In genomic region chr1:152448496-152448895, GRCh38 we compare ENCODE assay signal across 24 cellular contexts. TPM values are rescaled to one million over a fixed set of nuclear protein-coding genes. Genes with fewer than 3 reads are reported as not detected.
A peak's percentile ranks its signal among the peaks of the same experiment; 100 is the strongest.
DNase-seq lines count a peak whose midpoint lies in the region; ATAC-seq and TF ChIP-seq lines count a peak whose summit lies in the region.
"Had no signal": no experiment of that assay in that cellular context is flagged by ENCODE, and none has a peak within 500 bp of the region (broad histone marks: within the 10 kb centered on the region; RNA-seq: fewer than 3 reads in every experiment).

No MANE protein-coding gene starts in this region.

- no peak overlapping the region for H3K27ac Mint-ChIP-seq in activated CD8-positive, alpha-beta T cell treated with anti-CD3 and anti-CD28 coated beads, Interleukin-2, amount 10 ng/mL, durations not matched to agents 7 days and 5 days
- H3K27ac Mint-ChIP-seq in activated CD8-positive, alpha-beta T cell treated with anti-CD3 and anti-CD28 coated beads for 36 hours = no peak overlapping the region
- H3K27ac Mint-ChIP-seq: CD14-positive monocyte; CD4-positive, alpha-beta T cell; CD8-positive, alpha-beta memory T cell; GM23338; H9 had no signal

- no peak for TF ChIP-seq CTCF in activated CD8-positive, alpha-beta T cell treated with anti-CD3 and anti-CD28 coated beads for 36 hours (IDR thresholded peaks at IDR 0.05)
- no peak for TF ChIP-seq CTCF in esophagus muscularis mucosa (IDR thresholded peaks at IDR 0.05)
- TF ChIP-seq CTCF in upper lobe of right lung (IDR thresholded peaks at IDR 0.05) = no peak

- H3K27me3 Mint-ChIP-seq in activated CD8-positive, alpha-beta T cell treated with anti-CD3 and anti-CD28 coated beads, Interleukin-2, amount 10 ng/mL, durations not matched to agents 7 days and 5 days (ENCODE audit: low read depth) = peaks cover 10% of the 10 kb centered on the region
- peaks cover 2% of the 10 kb centered on the region for H3K27me3 Mint-ChIP-seq in activated CD8-positive, alpha-beta T cell treated with anti-CD3 and anti-CD28 coated beads for 36 hours
- H3K27me3 Mint-ChIP-seq: CD4-positive, alpha-beta T cell had no signal

- no peaks in the 10 kb centered on the region for H3K27me3 ChIP-seq in esophagus muscularis mucosa
- H3K27me3 ChIP-seq in upper lobe of right lung = no peaks in the 10 kb centered on the region
- H3K27me3 ChIP-seq: BE2C; BLaER1 treated with 17β-estradiol and CSF1 and Interleukin-3, amounts not matched to agents 10 nM and 100 nM had no signal

- POLR2A ChIA-PET in activated CD8-positive, alpha-beta T cell treated with anti-CD3 and anti-CD28 coated beads, Interleukin-2, amount 10 ng/mL, durations not matched to agents 7 days and 5 days (lab: Charles Lee) = no interaction called here
- POLR2A ChIA-PET in activated CD8-positive, alpha-beta T cell treated with anti-CD3 and anti-CD28 coated beads for 36 hours (lab: Charles Lee) = no interaction called here

- no peaks in the 10 kb centered on the region for H3K4me1 Mint-ChIP-seq in activated CD8-positive, alpha-beta T cell treated with anti-CD3 and anti-CD28 coated beads, Interleukin-2, amount 10 ng/mL, durations not matched to agents 7 days and 5 days (ENCODE audit: low read depth)
- H3K4me1 Mint-ChIP-seq in activated CD8-positive, alpha-beta T cell treated with anti-CD3 and anti-CD28 coated beads for 36 hours (ENCODE audit: low read depth) = no peaks in the 10 kb centered on the region
- H3K4me1 Mint-ChIP-seq: CD14-positive monocyte; CD8-positive, alpha-beta memory T cell; GM23338; H9 had no signal

- CTCF ChIA-PET in activated CD8-positive, alpha-beta T cell treated with anti-CD3 and anti-CD28 coated beads, Interleukin-2, amount 10 ng/mL, durations not matched to agents 7 days and 5 days (lab: Charles Lee) = interaction anchor here (0.6 to 4.7 kb wide), 8 partner anchors 8 to 263 kb away, joined by 3 to 62 read pairs (median 4); no protein-coding TSS in a partner anchor
- CTCF ChIA-PET in activated CD8-positive, alpha-beta T cell treated with anti-CD3 and anti-CD28 coated beads for 36 hours (lab: Charles Lee) = interaction anchor here (1.4 to 5.3 kb wide), 3 partner anchors 8 to 260 kb away, joined by 7 to 67 read pairs (median 7); no protein-coding TSS in a partner anchor

- H3K9me3 Mint-ChIP-seq in activated CD8-positive, alpha-beta T cell treated with anti-CD3 and anti-CD28 coated beads, Interleukin-2, amount 10 ng/mL, durations not matched to agents 7 days and 5 days (ENCODE audit: insufficient read depth) = no peaks in the 10 kb centered on the region
- H3K9me3 Mint-ChIP-seq in activated CD8-positive, alpha-beta T cell treated with anti-CD3 and anti-CD28 coated beads for 36 hours = no peaks in the 10 kb centered on the region
- H3K9me3 Mint-ChIP-seq: CD14-positive monocyte; CD4-positive, alpha-beta T cell; CD8-positive, alpha-beta memory T cell; GM23338 had no signal

- H3K36me3 ChIP-seq in esophagus muscularis mucosa (no peaks in the 10 kb centered on the region), upper lobe of right lung (no peaks in the 10 kb centered on the region)
- H3K36me3 ChIP-seq: BE2C; BLaER1 treated with 17β-estradiol and CSF1 and Interleukin-3, amounts not matched to agents 10 nM and 100 nM had no signal

- no peaks in the 10 kb centered on the region for H3K9me3 ChIP-seq in esophagus muscularis mucosa
- no peaks in the 10 kb centered on the region for H3K9me3 ChIP-seq in upper lobe of right lung
- H3K9me3 ChIP-seq: A549; BE2C; BLaER1 treated with 17β-estradiol and CSF1 and Interleukin-3, amounts not matched to agents 10 nM and 100 nM had no signal

- H3K27ac ChIP-seq in esophagus muscularis mucosa (replicated peaks in 1 of 4) = no peak overlapping the region
- H3K27ac ChIP-seq in upper lobe of right lung = no peak overlapping the region
- H3K27ac ChIP-seq: A549; BLaER1 treated with 17β-estradiol and CSF1 and Interleukin-3, amounts not matched to agents 10 nM and 100 nM had no signal

- no peak overlapping the region for H3K4me3 Mint-ChIP-seq in activated CD8-positive, alpha-beta T cell treated with anti-CD3 and anti-CD28 coated beads, Interleukin-2, amount 10 ng/mL, durations not matched to agents 7 days and 5 days
- H3K4me3 Mint-ChIP-seq in activated CD8-positive, alpha-beta T cell treated with anti-CD3 and anti-CD28 coated beads for 36 hours = no peak overlapping the region
- H3K4me3 Mint-ChIP-seq: CD14-positive monocyte; CD4-positive, alpha-beta T cell; CD8-positive, alpha-beta memory T cell; GM23338; H9 had no signal

- ATAC-seq in activated CD8-positive, alpha-beta T cell treated with anti-CD3 and anti-CD28 coated beads, Interleukin-2, amount 10 ng/mL, durations not matched to agents 7 days and 5 days = no peak
- no peak for ATAC-seq in activated CD8-positive, alpha-beta T cell treated with anti-CD3 and anti-CD28 coated beads for 36 hours
- ATAC-seq in upper lobe of right lung = peak; percentile 15
- ATAC-seq: A549, GM12878, GM23338, HCT116 had no signal

- H3K4me1 ChIP-seq in esophagus muscularis mucosa = no peaks in the 10 kb centered on the region
- H3K4me1 ChIP-seq in upper lobe of right lung = no peaks in the 10 kb centered on the region
- H3K4me1 ChIP-seq: A549, BE2C had no signal

- WGBS in esophagus muscularis mucosa = 84% methylated on average over 5 of the region's 5 CpGs

- peak; percentile 12 for DNase-seq in activated CD8-positive, alpha-beta T cell treated with anti-CD3 and anti-CD28 coated beads, Interleukin-2, amount 10 ng/mL, durations not matched to agents 7 days and 5 days
- DNase-seq in activated CD8-positive, alpha-beta T cell treated with anti-CD3 and anti-CD28 coated beads for 36 hours = no peak
- DNase-seq in esophagus muscularis mucosa (ENCODE audit: extremely low spot score) = peak; percentile 64
- no peak for DNase-seq in upper lobe of right lung
- DNase-seq in OCI-M1 (lab: John Stamatoyannopoulos, UW) = no peak
- no peak for DNase-seq in amygdala (lab: John Stamatoyannopoulos, UW)
- DNase-seq: 8988T; ACHN; AML-193; BE2C; CD4-positive, alpha-beta T cell; CD8-positive, alpha-beta memory T cell; DMS 273 treated with DMSO at 0.1 percent for 48 hours; DMS79; EL; GDM1; H9 had no signal

- no peak for TF ChIP-seq POLR2A in esophagus muscularis mucosa (IDR thresholded peaks at IDR 0.05; ENCODE audit: low read depth)

- H3K36me3 Mint-ChIP-seq in activated CD8-positive, alpha-beta T cell treated with anti-CD3 and anti-CD28 coated beads, Interleukin-2, amount 10 ng/mL, durations not matched to agents 7 days and 5 days (ENCODE audit: low read depth) = no peaks in the 10 kb centered on the region
- no peaks in the 10 kb centered on the region for H3K36me3 Mint-ChIP-seq in activated CD8-positive, alpha-beta T cell treated with anti-CD3 and anti-CD28 coated beads for 36 hours (ENCODE audit: low read depth)
- H3K36me3 Mint-ChIP-seq: CD14-positive monocyte; CD8-positive, alpha-beta memory T cell had no signal

- H3K4me3 ChIP-seq in esophagus muscularis mucosa = no peak overlapping the region
- H3K4me3 ChIP-seq in upper lobe of right lung = no peak overlapping the region
- H3K4me3 ChIP-seq: A549; BLaER1 treated with 17β-estradiol and CSF1 and Interleukin-3, amounts not matched to agents 10 nM and 100 nM; GM12878; GM23338 had no signal

- no peak for TF ChIP-seq EP300 in esophagus muscularis mucosa (IDR thresholded peaks at IDR 0.05)

- intact Hi-C loops in activated CD8-positive, alpha-beta T cell treated with anti-CD3 and anti-CD28 coated beads for 36 hours (cut with micrococcal nuclease) = no loop called here
- intact Hi-C loops in esophagus muscularis mucosa (cut with DNase I) (no loop called here), upper lobe of right lung (cut with DNase I) (no loop called here)

RNA-seq across cellular contexts. Expression of gene CRNN, which starts 34.4 kb away (rescaled TPM):
- total RNA-seq in activated CD8-positive, alpha-beta T cell treated with anti-CD3 and anti-CD28 coated beads, Interleukin-2, amount 10 ng/mL, durations not matched to agents 7 days and 5 days = not detected
- total RNA-seq in activated CD8-positive, alpha-beta T cell treated with anti-CD3 and anti-CD28 coated beads for 36 hours = not detected
- total RNA-seq in esophagus muscularis mucosa (1 to 10 TPM in 1 of 4 donors, under 1 TPM in 1, not detected in 2; 0.23 to 3.7 TPM), upper lobe of right lung (not detected)
- total RNA-seq: CD4-positive, alpha-beta T cell; CD8-positive, alpha-beta memory T cell; GM12878; GM23338; H4; H9 had no signal

Comparison
In these comparisons a context has a peak if more than half of its experiments do, and no peak if none do; other contexts are left out.
1. DNase-seq: peak in activated CD8-positive, alpha-beta T cell treated with anti-CD3 and anti-CD28 coated beads, Interleukin-2, amount 10 ng/mL, durations not matched to agents 7 days and 5 days (single experiment) and esophagus muscularis mucosa (single experiment); none in activated CD8-positive, alpha-beta T cell treated with anti-CD3 and anti-CD28 coated beads for 36 hours (single experiment), upper lobe of right lung (single experiment), OCI-M1 (single experiment) and amygdala (0 of 56).